Comparison of ENCODE assay signal across 34 cellular contexts in the genomic region with DNA sequence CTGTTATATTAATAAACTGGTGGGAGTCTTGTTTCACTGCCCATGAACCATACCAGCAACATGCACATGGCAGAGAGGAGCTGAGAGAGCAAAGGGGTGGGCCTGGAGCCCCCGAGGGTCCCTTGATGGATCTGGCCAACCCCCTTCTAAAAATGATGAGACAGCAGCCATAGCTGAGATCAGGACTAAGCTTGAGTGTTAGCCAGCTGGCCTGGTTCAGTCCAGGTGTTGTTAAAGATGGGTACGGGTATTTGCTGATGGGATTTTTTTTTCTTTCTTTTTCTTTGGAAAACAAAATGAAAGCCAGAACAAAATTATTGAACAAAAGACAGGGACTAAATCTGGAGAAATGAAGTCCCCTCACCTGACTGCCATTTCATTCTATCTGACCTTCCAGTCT. TPM values are rescaled to one million over a fixed set of nuclear protein-coding genes. Genes with fewer than 3 reads are reported as not detected.
A peak's percentile ranks its signal among the peaks of the same experiment; 100 is the strongest.
DNase-seq lines count a peak whose midpoint lies in the region; ATAC-seq, FAIRE-seq and TF ChIP-seq lines count a peak whose summit lies in the region.
"Had no signal": no experiment of that assay in that cellular context is flagged by ENCODE, and none has a peak within 500 bp of the region (broad histone marks: within the 10 kb centered on the region; RNA-seq: fewer than 3 reads in every experiment).

No MANE protein-coding gene starts in this region.

- H3K4me3 ChIP-seq in astrocyte (ENCODE audit: insufficient read depth, low read depth, low read length) (no peak overlapping the region), psoas muscle (no peak overlapping the region)
- H3K4me3 ChIP-seq: esophagus squamous epithelium, ovary, tibial artery had no signal

- no peaks in the 10 kb centered on the region for H3K27me3 ChIP-seq in astrocyte (ENCODE audit: insufficient read depth, low read length)
- H3K27me3 ChIP-seq in psoas muscle (ENCODE audit: insufficient read depth in 3 of 3, low read length in 2 of 3), result no peaks in the 10 kb centered on the region
- H3K27me3 ChIP-seq: esophagus squamous epithelium, ovary, tibial artery had no signal

- no peak overlapping the region for H2AFZ ChIP-seq in astrocyte (ENCODE audit: low read depth, low read length)

- DNase-seq in activated T-cell treated with anti-CD3 and anti-CD28 coated beads, Interleukin-2, amount 50 U/mL, for 72 hours, result no peak
- no peak for DNase-seq in activated T-cell treated with anti-CD3 and anti-CD28 coated beads, Interleukin-2, amount 50 U/mL, for 4 hours
- DNase-seq in HFFc6 (no peak), astrocyte (ENCODE audit: low read depth) (no peak), psoas muscle (no peak), cerebellar cortex (ENCODE audit: low spot score) (no peak), NCI-H345 (lab: John Stamatoyannopoulos, UW) (no peak), GM20000 (ENCODE audit: low spot score) (no peak)
- DNase-seq: activated CD4-positive, alpha-beta T cell treated with anti-CD3 and anti-CD28 coated beads for 48 hours; CD8-positive, alpha-beta memory T cell; effector memory CD4-positive, alpha-beta T cell; esophagus squamous epithelium; GOT3; hippocampal formation; Karpas-422; natural killer cell; NCI-H1694 treated with DMSO at 0.1 percent for 48 hours; NCI-H2171; NCI-H524; ovary; right cardiac atrium; stimulated activated CD4-positive, alpha-beta T cell treated with anti-CD3 and anti-CD28 coated beads, Interleukin-4, amount 100 ng/mL, for 4 hours; stimulated activated naive CD8-positive, alpha-beta T cell treated with anti-CD3 and anti-CD28 coated beads, Interleukin-15, Interleukin-2, amounts not matched to agents 100 U/mL and 50 U/mL, for 24 hours; tibial artery had no signal

- peaks cover 95% of the 10 kb centered on the region for H4K20me1 ChIP-seq in astrocyte (ENCODE audit: insufficient read depth, low read length)

- 28 to 51% (median 36%) methylated on average over 2 of the region's 2 CpGs for WGBS in psoas muscle, 3 donors

- no peak for ATAC-seq in activated T-cell treated with anti-CD3 and anti-CD28 coated beads, Interleukin-2, amount 50 U/mL, for 72 hours (replicated peaks in 1 of 2)
- ATAC-seq in activated T-cell treated with anti-CD3 and anti-CD28 coated beads, Interleukin-2, amount 50 U/mL, for 4 hours, result no peak
- ATAC-seq in psoas muscle, result no peak
- ATAC-seq: natural killer cell; right cardiac atrium; stimulated activated naive CD8-positive, alpha-beta T cell treated with anti-CD3 and anti-CD28 coated beads, Interleukin-15, Interleukin-2, amounts not matched to agents 100 U/mL and 50 U/mL, for 24 hours had no signal

- H3K4me1 Mint-ChIP-seq in activated T-cell treated with anti-CD3 and anti-CD28 coated beads, Interleukin-2, amount 50 U/mL, for 72 hours (ENCODE audit: low read depth), result peaks cover 53% of the 10 kb centered on the region
- peaks cover 42% of the 10 kb centered on the region for H3K4me1 Mint-ChIP-seq in activated T-cell treated with anti-CD3 and anti-CD28 coated beads, Interleukin-2, amount 50 U/mL, for 4 hours (ENCODE audit: low read depth)
- H3K4me1 Mint-ChIP-seq in HFFc6 (ENCODE audit: low read depth), result peaks cover 42% of the 10 kb centered on the region
- peaks cover 41% of the 10 kb centered on the region for H3K4me1 Mint-ChIP-seq in astrocyte (ENCODE audit: low read depth, unreplicated experiment)

- peaks cover 94% of the 10 kb centered on the region for H3K79me2 ChIP-seq in astrocyte (ENCODE audit: insufficient read depth, low read length)

- intact Hi-C loops in psoas muscle (cut with DNase I), result no loop called here

- peak overlapping the region; percentile 81 for H3K27ac Mint-ChIP-seq in activated T-cell treated with anti-CD3 and anti-CD28 coated beads, Interleukin-2, amount 50 U/mL, for 72 hours
- peak overlapping the region; percentile 61 for H3K27ac Mint-ChIP-seq in HFFc6
- H3K27ac Mint-ChIP-seq in astrocyte (ENCODE audit: unreplicated experiment), result no peak overlapping the region

- H3K9me3 ChIP-seq in astrocyte (ENCODE audit: insufficient read depth, low read depth, low read length), result no peaks in the 10 kb centered on the region
- no peaks in the 10 kb centered on the region for H3K9me3 ChIP-seq in psoas muscle
- H3K9me3 ChIP-seq: esophagus squamous epithelium, ovary, tibial artery had no signal

- no peak overlapping the region for H3K27ac ChIP-seq in astrocyte (ENCODE audit: low read depth, low read length)
- H3K27ac ChIP-seq in psoas muscle, result peak overlapping the region; percentile 66
- H3K27ac ChIP-seq: esophagus squamous epithelium, ovary, tibial artery had no signal

- H3K36me3 ChIP-seq in astrocyte (ENCODE audit: insufficient read depth, low read length), result peaks cover 89% of the 10 kb centered on the region
- peaks cover 57 to 100% of the 10 kb centered on the region in 2 donors for H3K36me3 ChIP-seq in psoas muscle (ENCODE audit: insufficient read depth in 1 of 2, low read depth in 1 of 2)
- H3K36me3 ChIP-seq: ovary had no signal

- no peaks in the 10 kb centered on the region for H3K9me3 Mint-ChIP-seq in activated T-cell treated with anti-CD3 and anti-CD28 coated beads, Interleukin-2, amount 50 U/mL, for 72 hours
- no peaks in the 10 kb centered on the region for H3K9me3 Mint-ChIP-seq in activated T-cell treated with anti-CD3 and anti-CD28 coated beads, Interleukin-2, amount 50 U/mL, for 4 hours
- H3K9me3 Mint-ChIP-seq in HFFc6, result no peaks in the 10 kb centered on the region
- no peaks in the 10 kb centered on the region for H3K9me3 Mint-ChIP-seq in astrocyte (ENCODE audit: unreplicated experiment)
- H3K9me3 Mint-ChIP-seq: brain; CD8-positive, alpha-beta memory T cell; natural killer cell had no signal

- H3K4me1 ChIP-seq in astrocyte (ENCODE audit: insufficient read depth, low read length) (peaks cover 3% of the 10 kb centered on the region), psoas muscle (peaks cover 91% of the 10 kb centered on the region)

- H3K4me3 Mint-ChIP-seq in activated T-cell treated with anti-CD3 and anti-CD28 coated beads, Interleukin-2, amount 50 U/mL, for 72 hours, result no peak overlapping the region
- no peak overlapping the region for H3K4me3 Mint-ChIP-seq in activated T-cell treated with anti-CD3 and anti-CD28 coated beads, Interleukin-2, amount 50 U/mL, for 4 hours
- H3K4me3 Mint-ChIP-seq in HFFc6 (no peak overlapping the region), astrocyte (ENCODE audit: unreplicated experiment) (peak overlapping the region; percentile 8)
- H3K4me3 Mint-ChIP-seq: brain; CD8-positive, alpha-beta memory T cell; natural killer cell had no signal

- no peaks in the 10 kb centered on the region for H3K27me3 Mint-ChIP-seq in activated T-cell treated with anti-CD3 and anti-CD28 coated beads, Interleukin-2, amount 50 U/mL, for 72 hours (ENCODE audit: low read depth)
- H3K27me3 Mint-ChIP-seq in activated T-cell treated with anti-CD3 and anti-CD28 coated beads, Interleukin-2, amount 50 U/mL, for 4 hours (ENCODE audit: low read depth), result no peaks in the 10 kb centered on the region
- H3K27me3 Mint-ChIP-seq in HFFc6 (ENCODE audit: insufficient read depth) (peaks cover 12% of the 10 kb centered on the region), astrocyte (ENCODE audit: low read depth, unreplicated experiment) (no peaks in the 10 kb centered on the region)

- H3K36me3 Mint-ChIP-seq in activated T-cell treated with anti-CD3 and anti-CD28 coated beads, Interleukin-2, amount 50 U/mL, for 72 hours (ENCODE audit: insufficient read depth in 2 of 2), result peaks cover 34 to 61% of the 10 kb centered on the region in 2 donors
- peaks cover 57% of the 10 kb centered on the region for H3K36me3 Mint-ChIP-seq in activated T-cell treated with anti-CD3 and anti-CD28 coated beads, Interleukin-2, amount 50 U/mL, for 4 hours (ENCODE audit: insufficient read depth)
- H3K36me3 Mint-ChIP-seq in HFFc6 (ENCODE audit: low read depth) (peaks cover 60% of the 10 kb centered on the region), astrocyte (ENCODE audit: low read depth, unreplicated experiment) (peaks cover 35% of the 10 kb centered on the region)

- H3K4me2 ChIP-seq in astrocyte (ENCODE audit: low read length), result no peak overlapping the region

- TF ChIP-seq CTCF in HFFc6 (IDR thresholded peaks at IDR 0.05), result no peak
- TF ChIP-seq CTCF in astrocyte (IDR thresholded peaks at IDR 0.05; ENCODE audit: insufficient read depth, low read depth, low read length), result no peak
- TF ChIP-seq CTCF in psoas muscle (IDR thresholded peaks at IDR 0.05), result no peak
- TF ChIP-seq CTCF in GM20000 (IDR thresholded peaks at IDR 0.05; ENCODE audit: extremely low read depth, missing control alignments), result no peak

- no peak for FAIRE-seq in astrocyte (lab: Jason Lieb, UNC)
- FAIRE-seq: A204.1, colon, frontal cortex had no signal

- no peak overlapping the region for H3K9ac ChIP-seq in astrocyte (ENCODE audit: low read length)

RNA-seq across cellular contexts. Expression of gene PCBP2, which starts 16.0 kb away (rescaled TPM):
- total RNA-seq in activated T-cell treated with anti-CD3 and anti-CD28 coated beads, Interleukin-2, amount 50 U/mL, for 72 hours, result 1,000 to 10,000 TPM; 1,155 to 1,265 TPM
- 1,000 to 10,000 TPM; 1,031 to 1,084 (median 1,084) TPM for total RNA-seq in activated T-cell treated with anti-CD3 and anti-CD28 coated beads, Interleukin-2, amount 50 U/mL, for 4 hours
- 100 to 1,000 TPM; 763 to 969 (median 874) TPM for total RNA-seq in HFFc6 (2021; fragmentation: NEBNext Ultra II Directional; extraction: Animal tissue kit (Norgen Biotek cat#: 25700))
- total RNA-seq in astrocyte (708 and 733 TPM in 2 replicates), psoas muscle (100 to 1,000 TPM; 354 to 507 (median 439) TPM)
- 100 to 1,000 TPM; 254 to 469 (median 365) TPM for polyA plus RNA-seq in psoas muscle

RNA-seq across cellular contexts. Expression of gene PRR13, which starts 26.3 kb away (rescaled TPM):
- 100 to 1,000 TPM; 109 to 145 TPM for total RNA-seq in activated T-cell treated with anti-CD3 and anti-CD28 coated beads, Interleukin-2, amount 50 U/mL, for 72 hours
- total RNA-seq in activated T-cell treated with anti-CD3 and anti-CD28 coated beads, Interleukin-2, amount 50 U/mL, for 4 hours, result 100 to 1,000 TPM; 269 to 284 (median 284) TPM
- total RNA-seq in HFFc6 (2021; fragmentation: NEBNext Ultra II Directional; extraction: Animal tissue kit (Norgen Biotek cat#: 25700)), result 100 to 1,000 TPM; 122 to 188 (median 165) TPM
- total RNA-seq in astrocyte, result 159 and 190 TPM in 2 replicates
- total RNA-seq in psoas muscle, result 10 to 100 TPM; 45.2 to 85.0 (median 62.6) TPM
- polyA plus RNA-seq in psoas muscle, result 100 to 1,000 TPM in 1 of 3 donors, 10 to 100 TPM in 2; 65.6 to 136 (median 82.0) TPM

RNA-seq across cellular contexts. Expression of gene MAP3K12, which starts 31.4 kb away (rescaled TPM):
- total RNA-seq in activated T-cell treated with anti-CD3 and anti-CD28 coated beads, Interleukin-2, amount 50 U/mL, for 72 hours, result 10 to 100 TPM; 18.8 to 23.7 TPM
- 1 to 10 TPM; 6.5 to 8.4 (median 7.7) TPM for total RNA-seq in activated T-cell treated with anti-CD3 and anti-CD28 coated beads, Interleukin-2, amount 50 U/mL, for 4 hours
- 10 to 100 TPM; 21.2 to 26.5 (median 23.5) TPM for total RNA-seq in HFFc6 (2021; fragmentation: NEBNext Ultra II Directional; extraction: Animal tissue kit (Norgen Biotek cat#: 25700))
- total RNA-seq in astrocyte, result 11.1 and 13.1 TPM in 2 replicates
- total RNA-seq in psoas muscle, result 1 to 10 TPM; 1.9 to 2.9 (median 2.3) TPM
- polyA plus RNA-seq in psoas muscle, result 1 to 10 TPM; 2.3 to 3.1 (median 3.0) TPM

RNA-seq across cellular contexts. Expression of gene TARBP2, which starts 33.2 kb away (rescaled TPM):
- total RNA-seq in activated T-cell treated with anti-CD3 and anti-CD28 coated beads, Interleukin-2, amount 50 U/mL, for 72 hours, result 10 to 100 TPM; 37.7 to 40.7 TPM
- total RNA-seq in activated T-cell treated with anti-CD3 and anti-CD28 coated beads, Interleukin-2, amount 50 U/mL, for 4 hours, result 10 to 100 TPM; 62.6 to 71.4 (median 64.3) TPM
- total RNA-seq in HFFc6 (2021; fragmentation: NEBNext Ultra II Directional; extraction: Animal tissue kit (Norgen Biotek cat#: 25700)), result 10 to 100 TPM; 35.1 to 41.7 (median 37.1) TPM
- total RNA-seq in astrocyte, result 40.4 and 51.1 TPM in 2 replicates
- 10 to 100 TPM in 2 of 4 donors, 1 to 10 TPM in 2; 7.6 to 10.8 (median 10.4) TPM for total RNA-seq in psoas muscle
- polyA plus RNA-seq in psoas muscle, result 10 to 100 TPM; 10.2 to 23.3 (median 21.2) TPM

RNA-seq across cellular contexts. Expression of gene NPFF, which starts 39.4 kb away (rescaled TPM):
- total RNA-seq in activated T-cell treated with anti-CD3 and anti-CD28 coated beads, Interleukin-2, amount 50 U/mL, for 72 hours, result 1 to 10 TPM in 1 of 2 donors, not detected in 1; 1.3 TPM
- total RNA-seq in activated T-cell treated with anti-CD3 and anti-CD28 coated beads, Interleukin-2, amount 50 U/mL, for 4 hours, result not detected
- not detected for total RNA-seq in HFFc6 (2021; fragmentation: NEBNext Ultra II Directional; extraction: Animal tissue kit (Norgen Biotek cat#: 25700))
- total RNA-seq in astrocyte, result 0.82 TPM in 1 of 2 replicates, not detected in the other
- total RNA-seq in psoas muscle, result not detected
- polyA plus RNA-seq in psoas muscle, result not detected
- total RNA-seq: CD8-positive, alpha-beta memory T cell; frontal cortex; G401; HT-29; liver; natural killer cell; right cardiac atrium; RPMI7951; SK-MEL-5; T-helper 1 cell treated with Interleukin-12 subunit alpha and Interleukin-12 subunit beta and Interleukin-4 antibody, amounts not matched to agents 30 ng/mL and 1 ng/mL, for 36 hours had no signal
- polyA plus RNA-seq: CD8-positive, alpha-beta memory T cell; liver; ovary; right cardiac atrium had no signal
